19 cellular contexts compared by ENCODE assay signal in the genomic region with DNA sequence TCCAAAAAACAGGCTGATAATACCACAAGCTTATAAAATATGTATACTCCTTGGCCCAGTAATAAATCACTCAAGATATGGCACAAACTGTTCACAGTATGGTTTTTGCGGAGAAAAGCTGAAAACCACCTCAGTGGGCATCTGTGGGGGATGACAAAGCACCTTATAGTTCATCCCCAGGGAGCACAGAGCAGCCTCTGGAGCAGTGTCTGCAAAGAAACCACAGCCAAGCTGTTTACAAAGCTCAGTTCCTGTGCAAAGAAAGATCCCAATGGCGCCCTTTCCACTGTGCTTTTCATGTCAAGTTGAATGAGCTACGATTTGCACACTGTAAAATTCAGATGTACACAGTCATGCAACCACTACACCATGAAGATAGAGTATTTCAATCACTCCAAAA. TPM values are rescaled to one million over a fixed set of nuclear protein-coding genes. Genes with fewer than 3 reads are reported as not detected.
A peak's percentile ranks its signal among the peaks of the same experiment; 100 is the strongest.
DNase-seq lines count a peak whose midpoint lies in the region; ATAC-seq and TF ChIP-seq lines count a peak whose summit lies in the region.
"Had no signal": no experiment of that assay in that cellular context is flagged by ENCODE, and none has a peak within 500 bp of the region (broad histone marks: within the 10 kb centered on the region; RNA-seq: fewer than 3 reads in every experiment).

No MANE protein-coding gene starts in this region.

- H3K36me3 ChIP-seq in left ventricle myocardium inferior = no peaks in the 10 kb centered on the region
- no peaks in the 10 kb centered on the region for H3K36me3 ChIP-seq in ectodermal cell (ENCODE audit: control insufficient read depth, insufficient read depth, low read length)
- no peaks in the 10 kb centered on the region for H3K36me3 ChIP-seq in thymus (ENCODE audit: control insufficient read depth, insufficient read depth)
- H3K36me3 ChIP-seq: adrenal gland, esophagus squamous epithelium had no signal

- no peak for ATAC-seq in left cardiac atrium
- ATAC-seq: left ventricle myocardium superior had no signal

- H3K4me1 ChIP-seq in left ventricle myocardium inferior (peaks cover 42% of the 10 kb centered on the region), ectodermal cell (ENCODE audit: control insufficient read depth, insufficient read depth, low read length) (peaks cover 45% of the 10 kb centered on the region), thymus (ENCODE audit: control insufficient read depth, insufficient read depth, low read length) (peaks cover 68% of the 10 kb centered on the region)

- intact Hi-C loops in left ventricle myocardium inferior (cut with micrococcal nuclease) (no loop called here), left cardiac atrium (cut with DNase I) (no loop called here)

- DNase-seq in left ventricle myocardium inferior (no peak), left cardiac atrium (no peak), NCI-H1930 (lab: John Stamatoyannopoulos, UW) (peak; percentile 61 to 76), germinal center (ENCODE audit: low spot score) (no peak), amniotic stem cell (lab: John Stamatoyannopoulos, UW) (no peak)
- DNase-seq in activated CD4-positive, alpha-beta T cell treated with anti-CD3 and anti-CD28 coated beads, Interleukin-2, amount 50 U/mL, for 4 hours = no peak
- DNase-seq: activated effector memory CD4-positive, alpha-beta T cell treated with anti-CD3 and anti-CD28 coated beads, Interleukin-2, amount 50 U/mL, for 16 hours; adrenal gland; caudate nucleus; esophagus squamous epithelium; H9; left ventricle myocardium superior; NCI-H187; SK-N-SH; stimulated activated CD4-positive, alpha-beta T cell treated with anti-CD3 and anti-CD28 coated beads, Interleukin-2, amount 100 ng/mL, for 48 hours; T-helper 9 cell had no signal

- no peak overlapping the region for H3K4me3 ChIP-seq in left ventricle myocardium inferior
- H3K4me3 ChIP-seq in ectodermal cell (ENCODE audit: insufficient read depth, low read depth, low read length) = peak overlapping the region; percentile 5
- peak overlapping the region; percentile 33 for H3K4me3 ChIP-seq in thymus (ENCODE audit: low read length)
- H3K4me3 ChIP-seq: adrenal gland, esophagus squamous epithelium had no signal

- H3K27me3 ChIP-seq in left ventricle myocardium inferior (ENCODE audit: low read depth) (peaks cover 30% of the 10 kb centered on the region), ectodermal cell (ENCODE audit: control insufficient read depth, insufficient read depth, low read length, poor library complexity, severe bottlenecking) (peaks cover 37% of the 10 kb centered on the region), thymus (ENCODE audit: control insufficient read depth, insufficient read depth) (peaks cover 7% of the 10 kb centered on the region)

- no peak for TF ChIP-seq CTCF in left ventricle myocardium inferior (IDR thresholded peaks at IDR 0.05; ENCODE audit: borderline replicate concordance)

- H3K9me3 ChIP-seq in left ventricle myocardium inferior (replicated peaks) = no peaks in the 10 kb centered on the region
- no peaks in the 10 kb centered on the region for H3K9me3 ChIP-seq in ectodermal cell (ENCODE audit: control insufficient read depth, low read length)
- H3K9me3 ChIP-seq in thymus (ENCODE audit: control insufficient read depth) = no peaks in the 10 kb centered on the region
- H3K9me3 ChIP-seq: adrenal gland, esophagus squamous epithelium, SK-N-SH had no signal

- peak overlapping the region; percentile 7 for H3K27ac ChIP-seq in left ventricle myocardium inferior (replicated peaks)
- H3K27ac ChIP-seq in ectodermal cell (ENCODE audit: insufficient read depth, low read depth, low read length, poor library complexity, severe bottlenecking) = peak overlapping the region; percentile 92
- peak overlapping the region; percentile 86 for H3K27ac ChIP-seq in thymus (ENCODE audit: low read depth)
- H3K27ac ChIP-seq: adrenal gland, esophagus squamous epithelium had no signal

- WGBS in ectodermal cell, 2 experiments = 22 to 34% methylated on average over 3 of the region's 3 CpGs
- 7% methylated on average over 3 of the region's 3 CpGs for WGBS in thymus

RNA-seq across cellular contexts. Expression of a gene that starts 2.6 kb away (rescaled TPM):
- total RNA-seq in left ventricle myocardium inferior = 1.5 TPM
- total RNA-seq in left cardiac atrium = 1 to 10 TPM; 1.1 to 2.3 TPM
- polyA plus RNA-seq in ectodermal cell (2013, experiment 1 of 4) = 8.2 TPM
- polyA plus RNA-seq in ectodermal cell (2013, experiment 2 of 4) = 6.5 TPM
- polyA plus RNA-seq in ectodermal cell (2013, experiment 3 of 4) = 8.1 TPM
- polyA plus RNA-seq in ectodermal cell (2013, experiment 4 of 4) = 9.9 TPM
- 1.5 TPM for polyA plus RNA-seq in thymus
- total RNA-seq: G401 had no signal
- polyA plus RNA-seq: SK-N-SH had no signal

RNA-seq across cellular contexts. Expression of a gene that starts 4.7 kb away (rescaled TPM):
- total RNA-seq in left ventricle myocardium inferior (0.25 TPM), left cardiac atrium (under 1 TPM; 0.29 to 0.73 TPM)
- 8.3 TPM for polyA plus RNA-seq in ectodermal cell (2013, experiment 1 of 4)
- polyA plus RNA-seq in ectodermal cell (2013, experiment 2 of 4) = 6.3 TPM
- polyA plus RNA-seq in ectodermal cell (2013, experiment 3 of 4) = 6.1 TPM
- 11.0 TPM for polyA plus RNA-seq in ectodermal cell (2013, experiment 4 of 4)
- polyA plus RNA-seq in thymus = 2.0 TPM
- total RNA-seq: G401 had no signal
- polyA plus RNA-seq: SK-N-SH had no signal

Comparison
In these comparisons a context has a peak if more than half of its experiments do, and no peak if none do; other contexts are left out.
1. DNase-seq: peak in NCI-H1930 (2 of 2); none in left ventricle myocardium inferior (single experiment), left cardiac atrium (single experiment), germinal center (single experiment), activated CD4-positive, alpha-beta T cell treated with anti-CD3 and anti-CD28 coated beads, Interleukin-2, amount 50 U/mL, for 4 hours (0 of 2) and amniotic stem cell (single experiment).
2. H3K27ac ChIP-seq: peak in every context shown above with its lines; median percentile 92 in ectodermal cell; 86 in thymus; 7 in left ventricle myocardium inferior.